8 cellular contexts compared by ENCODE assay signal in the genomic region with DNA sequence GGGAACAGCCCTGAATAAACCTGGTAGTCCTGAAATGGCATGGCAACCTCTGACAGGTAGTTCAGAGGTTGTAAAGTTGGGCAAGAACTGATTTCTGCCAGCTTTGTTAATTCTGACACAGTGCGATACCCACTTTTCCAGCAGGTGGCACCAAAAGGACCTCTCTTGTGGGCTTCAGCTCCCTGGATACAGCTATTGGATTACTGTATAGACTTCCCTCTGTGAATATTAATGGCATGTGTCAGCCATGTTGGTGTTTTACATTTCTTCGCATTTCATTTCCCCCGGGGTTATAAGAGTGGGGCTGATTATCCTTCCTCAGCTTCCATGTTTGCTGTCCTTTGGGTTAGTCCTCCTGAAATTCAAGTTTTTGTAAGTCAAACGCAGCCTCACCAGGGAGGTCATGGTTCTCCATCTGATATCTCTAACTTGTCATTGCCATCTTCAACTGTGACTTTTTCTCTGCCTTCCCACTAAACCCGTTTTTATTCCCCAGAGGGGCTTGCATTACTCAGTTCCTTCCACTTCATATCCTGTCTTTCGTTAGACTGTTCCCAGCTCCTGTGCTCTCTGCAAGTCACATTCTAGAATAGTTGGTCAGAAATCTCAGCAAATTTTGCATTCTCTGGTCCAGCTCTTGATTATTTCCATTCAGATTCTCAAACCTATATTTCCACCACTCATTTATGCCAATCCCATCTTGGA.
DNase-seq lines count a peak whose midpoint lies in the region; ATAC-seq and TF ChIP-seq lines count a peak whose summit lies in the region.

No MANE protein-coding gene starts in this region.

- peak; percentile 51 for ATAC-seq in GM21529 (IDR thresholded peaks at IDR 0.05; ENCODE audit: unreplicated experiment)
- no peak for ATAC-seq in GM18858 (IDR thresholded peaks at IDR 0.05; ENCODE audit: unreplicated experiment)
- no peak for ATAC-seq in GM21576 (IDR thresholded peaks at IDR 0.05; ENCODE audit: unreplicated experiment)

- DNase-seq in CD1c-positive myeloid dendritic cell (ENCODE audit: extremely low spot score), result peak; percentile 42
- peak; percentile 76 to 81 for DNase-seq in NCI-H2081 (lab: John Stamatoyannopoulos, UW)
- DNase-seq in fibroblast of villous mesenchyme (ENCODE audit: low read depth), result peak; percentile 67
- DNase-seq in osteocyte (ENCODE audit: extremely low spot score, unreplicated experiment), result no peak

- H3K4me3 Mint-ChIP-seq in osteocyte (ENCODE audit: unreplicated experiment), result no peak overlapping the region

- no peaks in the 10 kb centered on the region for H3K36me3 Mint-ChIP-seq in osteocyte (ENCODE audit: unreplicated experiment)

- H3K4me3 ChIP-seq in WI38 (ENCODE audit: low read depth, low read length), result no peak overlapping the region
- H3K4me3 ChIP-seq in fibroblast of villous mesenchyme (ENCODE audit: low read depth, low read length), result no peak overlapping the region

- TF ChIP-seq CTCF in WI38 (IDR thresholded peaks at IDR 0.05; ENCODE audit: low read depth, low read length), result peak; percentile 72
- TF ChIP-seq CTCF in fibroblast of villous mesenchyme (IDR thresholded peaks at IDR 0.05; ENCODE audit: insufficient read depth, low read depth, low read length), result peak; percentile 83
- peak; percentile 89 for TF ChIP-seq CTCF in osteocyte (IDR thresholded peaks at IDR 0.05)

- H3K9me3 Mint-ChIP-seq in osteocyte (ENCODE audit: unreplicated experiment), result no peaks in the 10 kb centered on the region

- H3K4me1 Mint-ChIP-seq in osteocyte (ENCODE audit: unreplicated experiment), result peaks cover 26% of the 10 kb centered on the region

- peaks cover 6% of the 10 kb centered on the region for H3K27me3 Mint-ChIP-seq in osteocyte (ENCODE audit: unreplicated experiment)

- no peak overlapping the region for H3K27ac Mint-ChIP-seq in osteocyte (ENCODE audit: unreplicated experiment)
